Comparison of ENCODE assay signal across 11 cellular contexts in genomic region chr3:50165388-50166308, GRCh38. TPM values are rescaled to one million over a fixed set of nuclear protein-coding genes. Genes with fewer than 3 reads are reported as not detected.
DNase-seq lines count a peak whose midpoint lies in the region; ATAC-seq lines count a peak whose summit lies in the region.
"Had no signal": no experiment of that assay in that cellular context is flagged by ENCODE, and none has a peak within 500 bp of the region (broad histone marks: within the 10 kb centered on the region; RNA-seq: fewer than 3 reads in every experiment).

No MANE protein-coding gene starts in this region.

- no peaks in the 10 kb centered on the region for H3K9me3 Mint-ChIP-seq in stimulated activated effector memory CD8-positive, alpha-beta T cell treated with anti-CD3 and anti-CD28 coated beads, Interleukin-12 subunit alpha, Interleukin-12 subunit beta, amount 100 ng/mL, for 72 hours

- H3K9ac ChIP-seq in subcutaneous abdominal adipose tissue (ENCODE audit: low read length in 5 of 5), result peak overlapping the region in 2 of 5 donors; percentile 21 to 60

- no peaks in the 10 kb centered on the region for H3K4me1 Mint-ChIP-seq in stimulated activated effector memory CD8-positive, alpha-beta T cell treated with anti-CD3 and anti-CD28 coated beads, Interleukin-12 subunit alpha, Interleukin-12 subunit beta, amount 100 ng/mL, for 72 hours

- no peak overlapping the region for H3K4me3 Mint-ChIP-seq in stimulated activated effector memory CD8-positive, alpha-beta T cell treated with anti-CD3 and anti-CD28 coated beads, Interleukin-12 subunit alpha, Interleukin-12 subunit beta, amount 100 ng/mL, for 72 hours

- no peak overlapping the region for H3K27ac Mint-ChIP-seq in stimulated activated effector memory CD8-positive, alpha-beta T cell treated with anti-CD3 and anti-CD28 coated beads, Interleukin-12 subunit alpha, Interleukin-12 subunit beta, amount 100 ng/mL, for 72 hours

- peaks cover 35 to 99% (median 72%) of the 10 kb centered on the region in 5 donors for H3K4me1 ChIP-seq in subcutaneous abdominal adipose tissue (ENCODE audit: control insufficient read depth in 5 of 5, insufficient read depth in 5 of 5, low read length in 5 of 5)

- DNase-seq in HK-2 (ENCODE audit: unreplicated experiment) (peak; percentile 39), dedifferentiated amniotic fluid mesenchymal stem cell (ENCODE audit: extremely low spot score) (peak; percentile 78), left lobe of liver (ENCODE audit: low spot score) (peak; percentile 69), DMS79 treated with DMSO at 0.1 percent for 48 hours (lab: John Stamatoyannopoulos, UW) (no peak), iPS-NIHi7 (ENCODE audit: extremely low spot score) (no peak)
- DNase-seq in stimulated activated effector memory CD8-positive, alpha-beta T cell treated with anti-CD3 and anti-CD28 coated beads, Interleukin-12 subunit alpha, Interleukin-12 subunit beta, amount 100 ng/mL, for 72 hours (ENCODE audit: low spot score in 2 of 2), result no peak
- DNase-seq: cerebellar nuclear complex; stimulated activated CD4-positive, alpha-beta T cell treated with anti-CD3 and anti-CD28 coated beads, Interleukin-1b, Interleukin-23, amount 100 ng/mL, for 48 hours had no signal

- peak overlapping the region; percentile 8 to 48 (median 28) for H3K4me3 ChIP-seq in subcutaneous abdominal adipose tissue (ENCODE audit: low read depth in 1 of 5, low read length in 5 of 5)

- H3K36me3 ChIP-seq in subcutaneous abdominal adipose tissue (ENCODE audit: control insufficient read depth in 5 of 5, insufficient read depth in 5 of 5, low read length in 5 of 5), result no peaks in the 10 kb centered on the region

- H3K36me3 Mint-ChIP-seq in stimulated activated effector memory CD8-positive, alpha-beta T cell treated with anti-CD3 and anti-CD28 coated beads, Interleukin-12 subunit alpha, Interleukin-12 subunit beta, amount 100 ng/mL, for 72 hours, result no peaks in the 10 kb centered on the region

- no peaks in the 10 kb centered on the region for H3K27me3 ChIP-seq in subcutaneous abdominal adipose tissue (ENCODE audit: control insufficient read depth in 5 of 5, insufficient read depth in 4 of 5, low read length in 5 of 5)

- peak overlapping the region; percentile 83 for H3K27ac ChIP-seq in subcutaneous abdominal adipose tissue (ENCODE audit: low read depth, low read length)

- ATAC-seq in left lobe of liver (peak; percentile 79), HG03565 (IDR thresholded peaks at IDR 0.05; ENCODE audit: unreplicated experiment) (no peak)
- no peak for ATAC-seq in stimulated activated effector memory CD8-positive, alpha-beta T cell treated with anti-CD3 and anti-CD28 coated beads, Interleukin-12 subunit alpha, Interleukin-12 subunit beta, amount 100 ng/mL, for 72 hours

- H3K9me3 ChIP-seq in subcutaneous abdominal adipose tissue (ENCODE audit: control insufficient read depth in 5 of 5, low read length in 5 of 5), result no peaks in the 10 kb centered on the region

RNA-seq across cellular contexts. Expression of gene SEMA3F, which starts 10.5 kb away (rescaled TPM):
- 4.0 TPM for total RNA-seq in left lobe of liver

RNA-seq across cellular contexts. Expression of gene GNAT1, which starts 25.8 kb away (rescaled TPM):
- 0.08 TPM for total RNA-seq in left lobe of liver
- total RNA-seq: T-helper 1 cell treated with Interleukin-12 subunit alpha and Interleukin-12 subunit beta and Interleukin-4 antibody, amounts not matched to agents 30 ng/mL and 1 ng/mL, for 36 hours had no signal

RNA-seq across cellular contexts. Expression of gene SLC38A3, which starts 39.4 kb away (rescaled TPM):
- 242 TPM for total RNA-seq in left lobe of liver
- total RNA-seq: T-helper 1 cell treated with Interleukin-12 subunit alpha and Interleukin-12 subunit beta and Interleukin-4 antibody, amounts not matched to agents 30 ng/mL and 1 ng/mL, for 36 hours had no signal

Comparison
In these comparisons a context has a peak if more than half of its experiments do, and no peak if none do; other contexts are left out.
1. DNase-seq: peak in HK-2 (single experiment), dedifferentiated amniotic fluid mesenchymal stem cell (single experiment) and left lobe of liver (single experiment); none in DMS79 treated with DMSO at 0.1 percent for 48 hours (single experiment), iPS-NIHi7 (single experiment) and stimulated activated effector memory CD8-positive, alpha-beta T cell treated with anti-CD3 and anti-CD28 coated beads, Interleukin-12 subunit alpha, Interleukin-12 subunit beta, amount 100 ng/mL, for 72 hours (0 of 2).